Comparison of ENCODE assay signal across 10 cellular contexts in genomic region chr2:229445013-229445412, GRCh38.
DNase-seq lines count a peak whose midpoint lies in the region; ATAC-seq and TF ChIP-seq lines count a peak whose summit lies in the region.
"Had no signal": no experiment of that assay in that cellular context is flagged by ENCODE, and none has a peak within 500 bp of the region (broad histone marks: within the 10 kb centered on the region; RNA-seq: fewer than 3 reads in every experiment).

No MANE protein-coding gene starts in this region.

- DNase-seq in BJ (ENCODE audit: low read depth) (peak; percentile 81), RWPE1 (ENCODE audit: low spot score) (peak; percentile 80), fibroblast of the aortic adventitia (ENCODE audit: low read depth) (peak; percentile 98), trophoblast cell (peak; percentile 76 to 79), GDM1 (lab: John Stamatoyannopoulos, UW) (no peak)
- DNase-seq: small intestine had no signal

- ATAC-seq in GM18498 (IDR thresholded peaks at IDR 0.05; ENCODE audit: unreplicated experiment) (no peak), GM19467 (IDR thresholded peaks at IDR 0.05; ENCODE audit: unreplicated experiment) (no peak), HG02970 (IDR thresholded peaks at IDR 0.05; ENCODE audit: low FRiP score, unreplicated experiment) (no peak)
- ATAC-seq: K562 had no signal

- no peaks in the 10 kb centered on the region for H3K79me1 ChIP-seq in trophoblast cell (ENCODE audit: low read length)

- H2BK5ac ChIP-seq in trophoblast cell (ENCODE audit: low read depth, low read length, poor library complexity), result no peak overlapping the region

- H2BK12ac ChIP-seq in trophoblast cell (ENCODE audit: low read length), result no peak overlapping the region

- POLR2A ChIA-PET in BJ (lab: Charles Lee), result no interaction called here
- POLR2A ChIA-PET in RWPE1 (lab: Yijun Ruan, JAX; ENCODE audit: low non-redundant PET), result no interaction called here

- H3K4me2 ChIP-seq in trophoblast cell (ENCODE audit: low read length), result no peak overlapping the region

- no peak overlapping the region for H2AK5ac ChIP-seq in trophoblast cell (ENCODE audit: low read length)

- no peaks in the 10 kb centered on the region for H3K36me3 ChIP-seq in BJ (ENCODE audit: control insufficient read depth, insufficient read depth, low read length)
- H3K36me3 ChIP-seq in trophoblast cell (ENCODE audit: control insufficient read depth in 1 of 2, insufficient read depth in 2 of 2, low read length in 2 of 2), result no peaks in the 10 kb centered on the region

- H4K91ac ChIP-seq in trophoblast cell (ENCODE audit: low read depth, low read length), result no peak overlapping the region

- no peak overlapping the region for H2BK120ac ChIP-seq in trophoblast cell (ENCODE audit: insufficient read depth, low read length, poor library complexity)

- no CpG with 5 or more reads among the region's 7 CpGs for WGBS in trophoblast cell (ENCODE audit: extremely low coverage, insufficient coverage, insufficient read length)

- CTCF ChIA-PET in BJ (lab: Yijun Ruan, JAX) (interaction anchor here (0.6 to 1.9 kb wide), 3 partner anchors 9 to 454 kb away, joined by 3 to 6 read pairs (median 6); no protein-coding TSS in a partner anchor), RWPE1 (lab: Yijun Ruan, JAX) (no interaction called here)

- H3K4me1 ChIP-seq in trophoblast cell (ENCODE audit: control insufficient read depth in 1 of 2, insufficient read depth in 2 of 2, low read length in 2 of 2), result no peaks in the 10 kb centered on the region

- H3K4ac ChIP-seq in trophoblast cell (ENCODE audit: low read depth, low read length), result no peak overlapping the region

- no peaks in the 10 kb centered on the region for H3K9me3 ChIP-seq in trophoblast cell (ENCODE audit: insufficient read depth, low read depth, low read length)

- H3K27ac ChIP-seq in RWPE1 (peak overlapping the region; percentile 89), trophoblast cell (ENCODE audit: low read depth, low read length) (peak overlapping the region; percentile 22)

- no peak overlapping the region for H4K8ac ChIP-seq in trophoblast cell (ENCODE audit: low read depth, low read length)

- no peak overlapping the region for H3K14ac ChIP-seq in trophoblast cell (ENCODE audit: low read length)

- H3K27me3 ChIP-seq in BJ (ENCODE audit: control insufficient read depth, insufficient read depth, low read length) (no peaks in the 10 kb centered on the region), trophoblast cell (ENCODE audit: insufficient read depth, low read length) (no peaks in the 10 kb centered on the region)

- no peak overlapping the region for H3K23ac ChIP-seq in trophoblast cell (ENCODE audit: low read length)

- no peaks in the 10 kb centered on the region for H3K79me2 ChIP-seq in trophoblast cell (ENCODE audit: control insufficient read depth, insufficient read depth, low read length, poor library complexity)

- no peak overlapping the region for H3K9ac ChIP-seq in trophoblast cell (ENCODE audit: low read length)

- H3K18ac ChIP-seq in trophoblast cell (ENCODE audit: low read length), result no peak overlapping the region

- peak overlapping the region; percentile 1 for H2AFZ ChIP-seq in trophoblast cell (ENCODE audit: insufficient read depth, low read length, poor library complexity)

- H4K12ac ChIP-seq in trophoblast cell (ENCODE audit: low read depth, low read length), result no peak overlapping the region

- TF ChIP-seq CTCF in BJ (IDR thresholded peaks at IDR 0.05; ENCODE audit: insufficient read depth, low read depth, low read length) (no peak; the same call in 1 of the 2 replicates), RWPE1 (conservative IDR thresholded peaks at IDR 0.05; ENCODE audit: low read depth) (peak; percentile 18; the same call in 1 of the 2 replicates), fibroblast of the aortic adventitia (IDR thresholded peaks at IDR 0.05; ENCODE audit: insufficient read depth, low read length) (peak; percentile 11)

- H3K4me3 ChIP-seq in BJ (ENCODE audit: low read depth, low read length) (0 out of 2 replicates have a peak overlapping the region, but pooled peaks have one; percentile 3), fibroblast of the aortic adventitia (ENCODE audit: low read depth, low read length) (peak overlapping the region; percentile 32), trophoblast cell (ENCODE audit: low read depth, low read length) (no peak overlapping the region)
- H3K4me3 ChIP-seq: K562 had no signal
